26 cellular contexts compared by ENCODE assay signal in the genomic region with DNA sequence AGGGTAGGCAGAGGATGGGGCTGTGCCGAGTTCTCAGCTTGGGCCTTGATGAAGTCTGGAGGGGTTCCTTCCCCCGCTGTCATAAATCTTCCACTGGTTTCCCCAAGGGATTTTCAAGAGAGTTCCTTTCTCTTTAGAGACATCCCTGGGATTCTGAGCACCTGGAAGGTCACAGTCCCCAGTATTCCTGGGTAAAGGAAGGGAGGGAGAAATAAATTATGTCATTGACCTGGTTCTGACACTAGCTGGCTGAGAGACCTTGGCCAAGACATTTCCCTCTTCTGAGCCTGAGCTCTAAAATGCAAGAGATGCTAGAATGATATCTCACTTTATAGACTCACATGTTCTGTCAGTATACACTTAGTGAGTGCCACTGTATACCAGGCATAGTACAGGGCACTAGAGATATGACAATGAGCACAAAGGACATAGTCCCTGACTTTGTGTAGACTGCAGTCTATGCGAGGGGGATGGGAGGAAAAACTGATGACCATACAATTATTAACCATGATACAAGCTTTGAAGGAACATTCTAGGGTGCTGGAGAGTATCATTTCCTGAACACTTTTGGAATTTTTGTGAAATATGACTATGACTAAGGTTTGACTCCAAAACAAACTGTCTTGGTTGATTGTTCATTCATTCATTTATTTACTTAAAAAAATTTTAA.
"Had no signal": no experiment of that assay in that cellular context is flagged by ENCODE, and none has a peak within 500 bp of the region (broad histone marks: within the 10 kb centered on the region; RNA-seq: fewer than 3 reads in every experiment).

No MANE protein-coding gene starts in this region.

- H3K27ac ChIP-seq: VCaP had no signal

- FAIRE-seq: astrocyte, colon, frontal cortex, TTC549 had no signal

- DNase-seq: activated CD4-positive, alpha-beta T cell treated with anti-CD3 and anti-CD28 coated beads for 48 hours; activated CD4-positive, alpha-beta T cell treated with anti-CD3 and anti-CD28 coated beads, Interleukin-2, amount 50 U/mL, for 1 hour; activated CD4-positive, alpha-beta T cell treated with anti-CD3 and anti-CD28 coated beads, Interleukin-2, amount 50 U/mL, for 48 hours; activated CD8-positive, alpha-beta T cell treated with anti-CD3 and anti-CD28 coated beads, Interleukin-2, amount 10 ng/mL, durations not matched to agents 7 days and 5 days; activated effector memory CD4-positive, alpha-beta T cell treated with Interleukin-2 at 50 U/mL for 16 hours; activated gamma-delta T cell treated with Interleukin-2 at 50 U/mL for 16 hours; activated naive CD4-positive, alpha-beta T cell treated with anti-CD3 and anti-CD28 coated beads, Interleukin-2, amount 50 U/mL, for 16 hours; activated naive CD4-positive, alpha-beta T cell treated with Interleukin-2 at 50 U/mL for 16 hours; activated T-cell treated with anti-CD3 and anti-CD28 coated beads, Interleukin-2, amount 50 U/mL, for 4 hours; amniotic stem cell; anterior cingulate cortex; caudate nucleus; cortex of kidney; effector CD8-positive, alpha-beta T cell; endodermal cell; foreskin fibroblast; head of caudate nucleus; hippocampal formation; T-helper 2 cell had no signal

- ATAC-seq: activated CD8-positive, alpha-beta T cell treated with anti-CD3 and anti-CD28 coated beads, Interleukin-2, amount 10 ng/mL, durations not matched to agents 7 days and 5 days; activated T-cell treated with anti-CD3 and anti-CD28 coated beads, Interleukin-2, amount 50 U/mL, for 4 hours; esophagus mucosa; WTC11 had no signal
